Comparison of ENCODE assay signal across 25 cellular contexts in the genomic region with DNA sequence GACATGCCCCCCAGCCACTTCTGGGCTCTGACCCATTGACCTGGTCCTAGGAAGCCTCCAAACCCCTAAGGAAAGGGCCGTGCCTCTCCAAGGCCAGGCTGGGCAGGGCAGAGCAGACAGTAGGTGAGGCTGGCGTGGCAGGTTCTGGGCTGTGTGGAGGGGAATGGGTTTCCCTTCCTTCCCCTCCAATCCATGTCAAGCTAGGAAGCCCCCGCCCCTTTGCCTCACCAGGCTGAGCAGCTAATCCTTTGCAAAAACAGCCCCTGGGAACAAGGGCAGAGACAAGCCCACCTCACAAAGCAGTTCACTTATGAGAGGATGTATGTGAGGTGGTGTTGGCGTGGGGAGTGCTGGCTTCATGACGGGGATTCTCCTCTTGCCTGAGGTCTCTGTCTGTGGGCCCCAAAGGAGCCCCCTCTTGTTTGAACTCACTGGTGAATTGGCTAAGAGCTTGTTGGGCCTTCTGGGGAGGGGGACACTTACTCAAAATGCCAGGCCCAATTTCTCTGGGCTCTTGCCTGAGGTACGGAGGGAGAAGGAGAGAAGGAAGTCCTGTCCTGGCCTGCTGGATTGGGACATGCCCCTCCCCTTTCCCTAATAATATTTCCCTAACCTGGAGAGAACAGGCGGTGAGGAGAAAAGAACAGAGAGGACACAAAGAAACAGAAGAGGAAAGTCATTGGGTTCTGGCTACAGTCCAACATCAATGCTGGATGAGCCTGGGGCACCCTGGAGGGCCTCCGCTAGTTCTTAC. TPM values are rescaled to one million over a fixed set of nuclear protein-coding genes. Genes with fewer than 3 reads are reported as not detected.
DNase-seq lines count a peak whose midpoint lies in the region; ATAC-seq, FAIRE-seq and TF ChIP-seq lines count a peak whose summit lies in the region.
"Had no signal": no experiment of that assay in that cellular context is flagged by ENCODE, and none has a peak within 500 bp of the region (broad histone marks: within the 10 kb centered on the region; RNA-seq: fewer than 3 reads in every experiment).

No MANE protein-coding gene starts in this region.

- DNase-seq in natural killer cell (peak; percentile 11), WTC11 (ENCODE audit: low spot score) (no peak), lower leg skin (ENCODE audit: low spot score in 2 of 2) (peak; percentile 16 to 82), type B pancreatic cell (ENCODE audit: extremely low spot score, unreplicated experiment) (peak; percentile 52), H4 (ENCODE audit: low spot score) (no peak), foreskin fibroblast (no peak), small intestine (no peak)
- DNase-seq in natural killer cell treated with Interleukin-12 subunit alpha and Interleukin-12 subunit beta and Interleukin-15 and Interleukin-18, amount 100 ng/mL, for 72 hours (ENCODE audit: low spot score) = no peak
- DNase-seq: activated gamma-delta T cell treated with Interleukin-2 at 50 U/mL for 16 hours, GOT3, left colon, MG63, NCI-H146, NCI-H2171, NCI-H526 treated with DMSO at 0.1 percent for 48 hours, thyroid gland had no signal

- H3K9me3 Mint-ChIP-seq in natural killer cell (no peaks in the 10 kb centered on the region), WTC11 (no peaks in the 10 kb centered on the region), type B pancreatic cell (no peaks in the 10 kb centered on the region)
- no peaks in the 10 kb centered on the region for H3K9me3 Mint-ChIP-seq in natural killer cell treated with Interleukin-12 subunit alpha and Interleukin-12 subunit beta and Interleukin-15 and Interleukin-18, amount 100 ng/mL, for 72 hours
- H3K9me3 Mint-ChIP-seq: CD8-positive, alpha-beta T cell; dendritic cell treated with granulocyte-macrophage colony-stimulating factor and Interleukin-4, amounts not matched to agents 40 ng/mL and 50 ng/mL, for 4 days; stimulated activated memory B cell treated with anti-CD40 and anti-IgM and Interleukin-4, amounts not matched to agents 10 μg/mL and 1 μg/mL and 100 μg/mL, for 72 hours had no signal

- H3K4me3 ChIP-seq in lower leg skin (ENCODE audit: low read depth, poor library complexity, severe bottlenecking) = no peak overlapping the region
- H3K4me3 ChIP-seq in foreskin fibroblast (ENCODE audit: low read depth in 1 of 2, low read length in 2 of 2) = no peak overlapping the region
- no peak overlapping the region for H3K4me3 ChIP-seq in small intestine (ENCODE audit: low read depth in 1 of 2, low read length in 2 of 2)
- H3K4me3 ChIP-seq: adrenal gland, breast epithelium, MG63, thyroid gland had no signal

- no peak for TF ChIP-seq POLR2A in lower leg skin (IDR thresholded peaks at IDR 0.05)

- H3K4me1 ChIP-seq in small intestine (ENCODE audit: control insufficient read depth in 2 of 2, insufficient read depth in 1 of 2, low read depth in 1 of 2, low read length in 1 of 2) = no peaks in the 10 kb centered on the region
- H3K4me1 ChIP-seq: adrenal gland, breast epithelium had no signal

- no peak for FAIRE-seq in small intestine (lab: Jason Lieb, UNC)
- FAIRE-seq: frontal cortex had no signal

- H3K27me3 Mint-ChIP-seq in natural killer cell (ENCODE audit: low read depth in 2 of 2) (peaks cover 2 to 5% of the 10 kb centered on the region in 2 donors), WTC11 (ENCODE audit: low read depth) (peaks cover 5% of the 10 kb centered on the region), type B pancreatic cell (peaks cover 1% of the 10 kb centered on the region)
- H3K27me3 Mint-ChIP-seq in natural killer cell treated with Interleukin-12 subunit alpha and Interleukin-12 subunit beta and Interleukin-15 and Interleukin-18, amount 100 ng/mL, for 72 hours = peaks cover 10 to 17% of the 10 kb centered on the region in 2 donors

- WGBS in lower leg skin, 2 donors = 59 to 68% methylated on average over 8 of the region's 8 CpGs
- WGBS in small intestine, 3 donors = 71 to 80% (median 76%) methylated on average over 8 of the region's 8 CpGs

- H3K27ac Mint-ChIP-seq in natural killer cell (no peak overlapping the region), WTC11 (no peak overlapping the region), type B pancreatic cell (peak overlapping the region; percentile 94)
- H3K27ac Mint-ChIP-seq in natural killer cell treated with Interleukin-12 subunit alpha and Interleukin-12 subunit beta and Interleukin-15 and Interleukin-18, amount 100 ng/mL, for 72 hours = no peak overlapping the region
- H3K27ac Mint-ChIP-seq: CD8-positive, alpha-beta T cell; dendritic cell treated with granulocyte-macrophage colony-stimulating factor and Interleukin-4, amounts not matched to agents 40 ng/mL and 50 ng/mL, for 4 days; stimulated activated memory B cell treated with anti-CD40 and anti-IgM and Interleukin-4, amounts not matched to agents 10 μg/mL and 1 μg/mL and 100 μg/mL, for 72 hours had no signal

- H3K4me1 Mint-ChIP-seq in natural killer cell (no peaks in the 10 kb centered on the region), WTC11 (peaks cover 9% of the 10 kb centered on the region; the same call in 1 of the 2 replicates), type B pancreatic cell (ENCODE audit: unreplicated experiment) (peaks cover 4% of the 10 kb centered on the region)
- no peaks in the 10 kb centered on the region for H3K4me1 Mint-ChIP-seq in natural killer cell treated with Interleukin-12 subunit alpha and Interleukin-12 subunit beta and Interleukin-15 and Interleukin-18, amount 100 ng/mL, for 72 hours (ENCODE audit: low read depth in 2 of 2)
- H3K4me1 Mint-ChIP-seq: stimulated activated memory B cell treated with anti-CD40 and anti-IgM and Interleukin-4, amounts not matched to agents 10 μg/mL and 1 μg/mL and 100 μg/mL, for 72 hours had no signal

- no peaks in the 10 kb centered on the region for H3K27me3 ChIP-seq in small intestine (ENCODE audit: control insufficient read depth in 2 of 2, insufficient read depth in 2 of 2, low read length in 2 of 2)
- H3K27me3 ChIP-seq: adrenal gland, MG63, thyroid gland had no signal

- H3K9me3 ChIP-seq in small intestine (ENCODE audit: control insufficient read depth, low read depth) = no peaks in the 10 kb centered on the region
- H3K9me3 ChIP-seq: adrenal gland, breast epithelium, MG63, neutrophil, thyroid gland had no signal

- TF ChIP-seq CTCF in natural killer cell (IDR thresholded peaks at IDR 0.05) = no peak
- TF ChIP-seq CTCF in WTC11 (IDR thresholded peaks at IDR 0.05) = no peak
- TF ChIP-seq CTCF in lower leg skin (IDR thresholded peaks at IDR 0.05) = no peak
- TF ChIP-seq CTCF in type B pancreatic cell (conservative IDR thresholded peaks at IDR 0.05) = no peak
- no peak for TF ChIP-seq CTCF in foreskin fibroblast (IDR thresholded peaks at IDR 0.05; ENCODE audit: low read depth, low read length)

- CTCF ChIA-PET in WTC11 (lab: Charles Lee) = no interaction called here

- H3K36me3 Mint-ChIP-seq in natural killer cell (no peaks in the 10 kb centered on the region), WTC11 (no peaks in the 10 kb centered on the region), type B pancreatic cell (no peaks in the 10 kb centered on the region)
- H3K36me3 Mint-ChIP-seq in natural killer cell treated with Interleukin-12 subunit alpha and Interleukin-12 subunit beta and Interleukin-15 and Interleukin-18, amount 100 ng/mL, for 72 hours = no peaks in the 10 kb centered on the region
- H3K36me3 Mint-ChIP-seq: CD8-positive, alpha-beta T cell; stimulated activated memory B cell treated with anti-CD40 and anti-IgM and Interleukin-4, amounts not matched to agents 10 μg/mL and 1 μg/mL and 100 μg/mL, for 72 hours had no signal

- no peaks in the 10 kb centered on the region for H3K36me3 ChIP-seq in small intestine (ENCODE audit: control insufficient read depth in 2 of 2, insufficient read depth in 2 of 2, low read length in 2 of 2)
- H3K36me3 ChIP-seq: adrenal gland, breast epithelium, MG63, neutrophil, thyroid gland had no signal

- ATAC-seq in natural killer cell (no peak), WTC11 (peak; percentile 33)
- ATAC-seq in natural killer cell treated with Interleukin-12 subunit alpha and Interleukin-12 subunit beta and Interleukin-15 and Interleukin-18, amount 100 ng/mL, for 72 hours = no peak
- ATAC-seq: CD8-positive, alpha-beta T cell; left colon; Panc1; stimulated activated memory B cell treated with anti-CD40 and anti-IgM and Interleukin-4, amounts not matched to agents 10 μg/mL and 1 μg/mL and 100 μg/mL, for 72 hours had no signal

- H3K27ac ChIP-seq in small intestine (ENCODE audit: low read depth in 1 of 2, low read length in 1 of 2) = no peak overlapping the region
- H3K27ac ChIP-seq: adrenal gland, neutrophil had no signal

- intact Hi-C loops in natural killer cell (cut with micrococcal nuclease) (no loop called here), lower leg skin (cut with DNase I; ENCODE audit: low total_unique reads) (no loop called here)

- H3K4me3 Mint-ChIP-seq in natural killer cell = no peak overlapping the region
- H3K4me3 Mint-ChIP-seq in natural killer cell treated with Interleukin-12 subunit alpha and Interleukin-12 subunit beta and Interleukin-15 and Interleukin-18, amount 100 ng/mL, for 72 hours = no peak overlapping the region
- no peak overlapping the region for H3K4me3 Mint-ChIP-seq in WTC11
- peak overlapping the region; percentile 39 for H3K4me3 Mint-ChIP-seq in type B pancreatic cell
- H3K4me3 Mint-ChIP-seq: CD8-positive, alpha-beta T cell; dendritic cell treated with granulocyte-macrophage colony-stimulating factor and Interleukin-4, amounts not matched to agents 40 ng/mL and 50 ng/mL, for 4 days; stimulated activated memory B cell treated with anti-CD40 and anti-IgM and Interleukin-4, amounts not matched to agents 10 μg/mL and 1 μg/mL and 100 μg/mL, for 72 hours had no signal

- POLR2A ChIA-PET in WTC11 (lab: Charles Lee) = no interaction called here

RNA-seq across cellular contexts. Expression of a gene that starts 1.6 kb away (rescaled TPM):
- total RNA-seq in natural killer cell = not detected
- total RNA-seq in natural killer cell treated with Interleukin-12 subunit alpha and Interleukin-12 subunit beta and Interleukin-15 and Interleukin-18, amount 100 ng/mL, for 72 hours = not detected
- total RNA-seq in WTC11 (2021) = 0.11 to 0.39 TPM (median 0.27 TPM) in 3 replicates
- total RNA-seq in lower leg skin = 1,000 to 10,000 TPM; 1,092 to 1,522 (median 1,226) TPM
- 56.7 and 207 TPM in 2 replicates for total RNA-seq in type B pancreatic cell (ENCODE audit: low replicate concordance)
- total RNA-seq in H4 (2014; rRNA removed; shearing (Covaris generic)) = 1.4 and 2.8 TPM in 2 replicates
- polyA plus RNA-seq in small intestine = 10 to 100 TPM in 1 of 3 donors, 1 to 10 TPM in 2; 1.1 to 10.3 (median 2.3) TPM
- total RNA-seq: CD8-positive, alpha-beta T cell; frontal cortex; mononuclear cell had no signal

Comparison
In these comparisons a context has a peak if more than half of its experiments do, and no peak if none do; other contexts are left out.
1. DNase-seq: peak in natural killer cell (single experiment), lower leg skin (2 of 2) and type B pancreatic cell (single experiment); none in natural killer cell treated with Interleukin-12 subunit alpha and Interleukin-12 subunit beta and Interleukin-15 and Interleukin-18, amount 100 ng/mL, for 72 hours (single experiment), WTC11 (single experiment), H4 (single experiment), foreskin fibroblast (0 of 2) and small intestine (single experiment).